ENCODE assay signal across 9 cellular contexts in genomic region chr10:4981722-4982471, GRCh38. TPM values are rescaled to one million over a fixed set of nuclear protein-coding genes. Genes with fewer than 3 reads are reported as not detected.
A peak's percentile ranks its signal among the peaks of the same experiment; 100 is the strongest.
DNase-seq lines count a peak whose midpoint lies in the region; ATAC-seq, FAIRE-seq and TF ChIP-seq lines count a peak whose summit lies in the region.
"Had no signal": no experiment of that assay in that cellular context is flagged by ENCODE, and none has a peak within 500 bp of the region (broad histone marks: within the 10 kb centered on the region; RNA-seq: fewer than 3 reads in every experiment).

No MANE protein-coding gene starts in this region.

- peak; percentile 44 for TF ChIP-seq CTCF in fibroblast of villous mesenchyme (IDR thresholded peaks at IDR 0.05; ENCODE audit: insufficient read depth, low read depth, low read length)

- no peak for FAIRE-seq in RCC 7860 (lab: Jason Lieb, UNC)

- DNase-seq in DMS53 (lab: John Stamatoyannopoulos, UW) (peak; percentile 66), DMS53 treated with DMSO at 0.1 percent for 48 hours (lab: John Stamatoyannopoulos, UW; ENCODE audit: unreplicated experiment) (no peak), RCC 7860 (ENCODE audit: low spot score) (peak; percentile 31), fibroblast of villous mesenchyme (ENCODE audit: low read depth) (peak; percentile 67), pulmonary artery endothelial cell (ENCODE audit: low read depth, low spot score) (peak; percentile 30), NCI-H1092 treated with DMSO at 0.1 percent for 48 hours (lab: John Stamatoyannopoulos, UW) (no peak)
- DNase-seq in stimulated activated CD4-positive, alpha-beta T cell treated with anti-CD3 and anti-CD28 coated beads, Interleukin-12 subunit alpha, Interleukin-12 subunit beta, amount 100 ng/mL, for 4 hours: no peak

- no peak for ATAC-seq in HG02678 (IDR thresholded peaks at IDR 0.05; ENCODE audit: unreplicated experiment)

- H3K4me3 ChIP-seq in fibroblast of villous mesenchyme (ENCODE audit: low read depth, low read length): no peak overlapping the region

RNA-seq across cellular contexts. Expression of gene AKR1C1, which starts 18.7 kb away (rescaled TPM):
- total RNA-seq in fibroblast of villous mesenchyme (6.0 and 8.4 TPM in 2 replicates), pulmonary artery endothelial cell (9.1 and 10.5 TPM in 2 replicates)
- total RNA-seq: B cell had no signal

RNA-seq across cellular contexts. Expression of gene AKR1C2, which starts 21.8 kb away (rescaled TPM):
- total RNA-seq in fibroblast of villous mesenchyme (1.6 and 5.2 TPM in 2 replicates), pulmonary artery endothelial cell (2.5 and 4.0 TPM in 2 replicates)
- total RNA-seq: B cell had no signal

Comparison
In these comparisons a context has a peak if more than half of its experiments do, and no peak if none do; other contexts are left out.
1. DNase-seq: peak in DMS53 (single experiment), RCC 7860 (single experiment), fibroblast of villous mesenchyme (single experiment) and pulmonary artery endothelial cell (single experiment); none in DMS53 treated with DMSO at 0.1 percent for 48 hours (single experiment), stimulated activated CD4-positive, alpha-beta T cell treated with anti-CD3 and anti-CD28 coated beads, Interleukin-12 subunit alpha, Interleukin-12 subunit beta, amount 100 ng/mL, for 4 hours (single experiment) and NCI-H1092 treated with DMSO at 0.1 percent for 48 hours (single experiment).